In the genomic region with DNA sequence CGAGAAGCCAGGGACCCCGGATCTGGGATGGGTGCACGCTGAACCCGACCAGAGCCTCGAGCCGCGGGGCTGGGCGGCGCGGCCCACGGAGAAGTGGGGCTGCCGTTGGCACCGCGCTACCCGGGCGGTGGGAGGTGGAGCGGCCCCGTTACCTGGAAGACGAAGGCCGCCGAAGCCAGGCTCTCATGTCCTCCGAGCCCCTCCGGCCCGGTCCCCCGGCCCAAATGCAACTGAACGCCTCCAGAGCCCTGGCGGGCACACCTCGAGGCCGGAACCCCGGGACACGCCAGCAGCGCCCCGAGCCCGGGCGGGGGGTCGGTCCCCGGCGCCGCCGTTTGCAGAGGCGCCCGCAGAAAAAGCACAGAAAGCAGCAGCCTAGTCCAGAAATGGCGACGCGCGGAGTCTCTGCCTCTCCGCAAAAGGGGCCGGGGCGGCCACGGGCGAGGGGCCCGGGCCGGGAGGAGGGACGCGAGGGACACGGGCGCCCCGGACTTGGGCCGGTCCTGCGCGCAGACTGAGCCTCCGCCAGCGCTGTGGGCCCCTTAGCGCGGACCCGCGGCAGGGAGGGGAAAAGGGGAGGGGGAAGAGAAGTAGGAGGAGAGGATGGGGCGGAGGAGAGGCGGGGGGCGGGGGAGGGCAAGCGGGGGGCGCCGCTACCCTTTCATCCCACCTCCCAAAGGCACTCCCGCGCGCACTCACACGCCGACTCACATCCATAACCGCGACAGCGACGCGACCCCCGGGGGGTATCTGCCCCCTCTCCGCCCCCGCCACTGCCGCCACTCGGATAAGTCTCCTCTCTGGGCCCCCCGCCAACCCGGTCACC, we compare ENCODE assay signal across 8 cellular contexts. TPM values are rescaled to one million over a fixed set of nuclear protein-coding genes. Genes with fewer than 3 reads are reported as not detected.
DNase-seq lines count a peak whose midpoint lies in the region; ATAC-seq and TF ChIP-seq lines count a peak whose summit lies in the region.

No MANE protein-coding gene starts in this region.

- ATAC-seq in T-cell (replicated peaks in 1 of 4), result peak in 1 of 4 experiments; percentile 7
- ATAC-seq in GM21515 (IDR thresholded peaks at IDR 0.05; ENCODE audit: unreplicated experiment), result no peak

- CTCF ChIA-PET in T-cell (lab: Charles Lee), result interaction anchor here in 1 of 2 donors (0.6 to 0.7 kb wide), 4 partner anchors 14 to 292 kb away, joined by 3 to 4 read pairs (median 3); no protein-coding TSS in a partner anchor

- DNase-seq in DMS 273 (lab: John Stamatoyannopoulos, UW; ENCODE audit: unreplicated experiment), result peak; percentile 55
- no peak for DNase-seq in DMS 273 treated with DMSO at 0.1 percent for 48 hours (lab: John Stamatoyannopoulos, UW)
- DNase-seq in T-cell, result peak in 11 of 34 experiments; percentile 8 to 52 (median 31)
- no peak for DNase-seq in coronary artery (ENCODE audit: low spot score)
- DNase-seq in GDM1 (lab: John Stamatoyannopoulos, UW), result no peak

- H3K9me3 Mint-ChIP-seq in T-cell, result no peaks in the 10 kb centered on the region

- no peaks in the 10 kb centered on the region for H3K36me3 Mint-ChIP-seq in T-cell

- H3K4me3 ChIP-seq in coronary artery (no peak overlapping the region), mesodermal cell (ENCODE audit: extremely low read depth, insufficient read depth, low read length, poor library complexity, severe bottlenecking) (peak overlapping the region; percentile 90), urinary bladder (ENCODE audit: low read depth, low read length) (peak overlapping the region; percentile 97)

- H3K4me3 Mint-ChIP-seq in T-cell, result peak overlapping the region in 1 of 3 donors; percentile 69

- H3K27ac ChIP-seq in coronary artery, result peak overlapping the region; percentile 86 to 95
- H3K27ac ChIP-seq in mesodermal cell (ENCODE audit: low read depth, low read length, severe bottlenecking), result peak overlapping the region; percentile 99
- H3K27ac ChIP-seq in urinary bladder (ENCODE audit: low read depth), result peak overlapping the region; percentile 90

- TF ChIP-seq CTCF in coronary artery (IDR thresholded peaks at IDR 0.05), result no peak

- H3K9me3 ChIP-seq in mesodermal cell (ENCODE audit: control insufficient read depth, low read length), result no peaks in the 10 kb centered on the region

- H3K36me3 ChIP-seq in mesodermal cell (ENCODE audit: control insufficient read depth, insufficient read depth, low read length), result peaks cover 12% of the 10 kb centered on the region
- no peaks in the 10 kb centered on the region for H3K36me3 ChIP-seq in urinary bladder (ENCODE audit: insufficient read depth)

- POLR2A ChIA-PET in T-cell (lab: Charles Lee), result interaction anchor here in 1 of 2 donors (0.7 kb wide), 1 partner anchor 105 kb away, joined by 3 read pairs; no protein-coding TSS in a partner anchor

- H3K27ac Mint-ChIP-seq in T-cell, result peak overlapping the region; percentile 80 to 90

- H3K4me1 ChIP-seq in mesodermal cell (ENCODE audit: control insufficient read depth, insufficient read depth, low read length, poor library complexity, severe bottlenecking) (peaks cover 24% of the 10 kb centered on the region), urinary bladder (ENCODE audit: insufficient read depth) (no peaks in the 10 kb centered on the region)

- 0% methylated on average over 42 to 61 of the region's 90 CpGs for WGBS in mesodermal cell (ENCODE audit: insufficient coverage in 2 of 2), 2 experiments
- under 1% methylated on average over 88 of the region's 90 CpGs for WGBS in urinary bladder

- H3K27me3 Mint-ChIP-seq in T-cell, result peaks cover 0 to 3% of the 10 kb centered on the region in 2 donors

- H3K4me1 Mint-ChIP-seq in T-cell, result peaks cover 27 to 40% (median 35%) of the 10 kb centered on the region in 3 donors

RNA-seq across cellular contexts. Expression of gene AXIN2, which starts 1.4 kb away (rescaled TPM):
- total RNA-seq in T-cell (10 to 100 TPM; 35.8 to 44.9 (median 40.2) TPM), urinary bladder (23.4 TPM)
- 32.4 TPM for polyA plus RNA-seq in mesodermal cell (2013, experiment 1 of 2)
- 26.7 TPM for polyA plus RNA-seq in mesodermal cell (2013, experiment 2 of 2)
- 25.4 TPM for polyA plus RNA-seq in urinary bladder
